ENCODE assay signal across 9 cellular contexts in genomic region chrX:39736219-39737211, GRCh38.
DNase-seq lines count a peak whose midpoint lies in the region; ATAC-seq and TF ChIP-seq lines count a peak whose summit lies in the region.
"Had no signal": no experiment of that assay in that cellular context is flagged by ENCODE, and none has a peak within 500 bp of the region (broad histone marks: within the 10 kb centered on the region; RNA-seq: fewer than 3 reads in every experiment).

No MANE protein-coding gene starts in this region.

- H3K4me1 Mint-ChIP-seq in HFFc6 (ENCODE audit: low read depth), result peaks cover 10% of the 10 kb centered on the region

- no peak for TF ChIP-seq POLR2A in stomach (IDR thresholded peaks at IDR 0.05)

- WGBS in stomach, 5 donors, result 47 to 75% (median 66%) methylated on average over 10 to 22 of the region's 22 CpGs

- H3K36me3 Mint-ChIP-seq in HFFc6 (ENCODE audit: low read depth), result no peaks in the 10 kb centered on the region

- TF ChIP-seq EP300 in stomach (IDR thresholded peaks at IDR 0.05), result no peak

- H3K27me3 ChIP-seq in left ventricle myocardium inferior (ENCODE audit: low read depth) (no peaks in the 10 kb centered on the region), stomach (peaks cover 0 to 4% (median 0%) of the 10 kb centered on the region in 3 donors)

- H3K4me3 Mint-ChIP-seq in HFFc6, result peak overlapping the region; percentile 36

- peaks cover 3% of the 10 kb centered on the region; the same call in 1 of the 2 replicates for H3K27me3 Mint-ChIP-seq in HFFc6 (ENCODE audit: insufficient read depth)

- DNase-seq in HFFc6 (peak; percentile 65), left ventricle myocardium inferior (peak; percentile 87), stomach (peak; percentile 92), DMS53 treated with DMSO at 0.1 percent for 48 hours (lab: John Stamatoyannopoulos, UW; ENCODE audit: unreplicated experiment) (no peak)
- no peak for DNase-seq in activated CD4-positive, CD25-positive, alpha-beta regulatory T cell treated with anti-CD3 and anti-CD28 coated beads, Interleukin-2, amount 50 U/mL, for 72 hours
- DNase-seq: SW 1271 had no signal

- H3K27ac ChIP-seq in VCaP (peak overlapping the region; percentile 70), left ventricle myocardium inferior (replicated peaks) (peak overlapping the region; percentile 59), stomach (peak overlapping the region in 3 of 5 donors; percentile 56 to 70 (median 63))

- H3K9me3 ChIP-seq in left ventricle myocardium inferior (replicated peaks) (no peaks in the 10 kb centered on the region), stomach (peaks cover 0 to 5% (median 0%) of the 10 kb centered on the region in 4 donors)

- ATAC-seq in GM18868 (IDR thresholded peaks at IDR 0.05; ENCODE audit: unreplicated experiment) (no peak), GM21515 (IDR thresholded peaks at IDR 0.05; ENCODE audit: unreplicated experiment) (no peak)

- H3K36me3 ChIP-seq in left ventricle myocardium inferior (no peaks in the 10 kb centered on the region), stomach (no peaks in the 10 kb centered on the region)

- H3K4me1 ChIP-seq in left ventricle myocardium inferior, result peaks cover 17% of the 10 kb centered on the region
- peaks cover 5 to 31% (median 19%) of the 10 kb centered on the region in 4 donors for H3K4me1 ChIP-seq in stomach

- intact Hi-C loops in left ventricle myocardium inferior (cut with micrococcal nuclease) (loop anchor here (10.0 kb wide), 1 partner anchor 78 kb away; no protein-coding TSS in a partner anchor), stomach (cut with DNase I; ENCODE audit: low total_unique reads) (no loop called here)

- H3K4me3 ChIP-seq in left ventricle myocardium inferior, result no peak overlapping the region
- no peak overlapping the region for H3K4me3 ChIP-seq in stomach

- no peaks in the 10 kb centered on the region for H3K9me3 Mint-ChIP-seq in HFFc6

- H3K27ac Mint-ChIP-seq in HFFc6, result peak overlapping the region; percentile 88

- no peak for TF ChIP-seq CTCF in HFFc6 (IDR thresholded peaks at IDR 0.05)
- TF ChIP-seq CTCF in VCaP (conservative IDR thresholded peaks at IDR 0.05), result no peak
- no peak for TF ChIP-seq CTCF in left ventricle myocardium inferior (IDR thresholded peaks at IDR 0.05; ENCODE audit: borderline replicate concordance)
- no peak for TF ChIP-seq CTCF in stomach (IDR thresholded peaks at IDR 0.05)

Comparison
In these comparisons a context has a peak if more than half of its experiments do, and no peak if none do; other contexts are left out.
1. DNase-seq: peak in HFFc6 (single experiment), left ventricle myocardium inferior (single experiment) and stomach (single experiment); none in activated CD4-positive, CD25-positive, alpha-beta regulatory T cell treated with anti-CD3 and anti-CD28 coated beads, Interleukin-2, amount 50 U/mL, for 72 hours (single experiment) and DMS53 treated with DMSO at 0.1 percent for 48 hours (single experiment).
2. Peak in every context shown above with its lines, with median percentiles within 50 percentile points of each other: H3K27ac ChIP-seq.